In genomic region chr17:17994271-17994670, GRCh38 we compare ENCODE assay signal across 9 cellular contexts. TPM values are rescaled to one million over a fixed set of nuclear protein-coding genes. Genes with fewer than 3 reads are reported as not detected.
DNase-seq lines count a peak whose midpoint lies in the region; ATAC-seq, FAIRE-seq and TF ChIP-seq lines count a peak whose summit lies in the region.
"Had no signal": no experiment of that assay in that cellular context is flagged by ENCODE, and none has a peak within 500 bp of the region (broad histone marks: within the 10 kb centered on the region; RNA-seq: fewer than 3 reads in every experiment).

No MANE protein-coding gene starts in this region.

- peaks cover 4% of the 10 kb centered on the region; the same call in 1 of the 2 replicates for H3K4me1 ChIP-seq in BE2C
- H3K4me1 ChIP-seq: body of pancreas had no signal

- no peak for FAIRE-seq in GM12891 (lab: Jason Lieb, UNC)

- DNase-seq in BE2C (peak; percentile 64), left kidney (ENCODE audit: low read depth, low spot score) (peak; percentile 81), GM12891 (ENCODE audit: insufficient read length, low spot score) (no peak)
- peak; percentile 28 for DNase-seq in Jurkat, Clone E6-1 (ENCODE audit: low read depth, low spot score)
- peak; percentile 32 for DNase-seq in activated naive CD8-positive, alpha-beta T cell treated with anti-CD3 and anti-CD28 coated beads for 36 hours

- H3K4me3 Mint-ChIP-seq in activated naive CD8-positive, alpha-beta T cell treated with anti-CD3 and anti-CD28 coated beads for 36 hours = no peak overlapping the region

- no peaks in the 10 kb centered on the region for H3K36me3 Mint-ChIP-seq in activated naive CD8-positive, alpha-beta T cell treated with anti-CD3 and anti-CD28 coated beads for 36 hours

- TF ChIP-seq POLR2A in GM12891 (IDR thresholded peaks at IDR 0.05; ENCODE audit: low read depth, low read length) (no peak), GM18505 (IDR thresholded peaks at IDR 0.05; ENCODE audit: borderline replicate concordance, extremely low read depth, insufficient read depth, insufficient read length) (no peak)

- TF ChIP-seq CTCF in BE2C (IDR thresholded peaks at IDR 0.05; ENCODE audit: low read depth, low read length) = peak; percentile 49

- H3K27ac Mint-ChIP-seq in activated naive CD8-positive, alpha-beta T cell treated with anti-CD3 and anti-CD28 coated beads for 36 hours = no peak overlapping the region

- no peaks in the 10 kb centered on the region for H3K4me1 Mint-ChIP-seq in activated naive CD8-positive, alpha-beta T cell treated with anti-CD3 and anti-CD28 coated beads for 36 hours

- no peaks in the 10 kb centered on the region for H3K27me3 ChIP-seq in BE2C
- H3K27me3 ChIP-seq: body of pancreas had no signal

- H3K9me3 ChIP-seq in BE2C = no peaks in the 10 kb centered on the region
- H3K9me3 ChIP-seq: body of pancreas had no signal

- H3K4me3 ChIP-seq in BE2C (ENCODE audit: low read depth, low read length) = no peak overlapping the region
- no peak overlapping the region for H3K4me3 ChIP-seq in Jurkat, Clone E6-1 (ENCODE audit: low read length)
- H3K4me3 ChIP-seq: body of pancreas had no signal

- H3K27me3 Mint-ChIP-seq in activated naive CD8-positive, alpha-beta T cell treated with anti-CD3 and anti-CD28 coated beads for 36 hours = no peaks in the 10 kb centered on the region

- ATAC-seq in GM18505 (IDR thresholded peaks at IDR 0.05; ENCODE audit: unreplicated experiment) (no peak), GM21381 (IDR thresholded peaks at IDR 0.05; ENCODE audit: unreplicated experiment) (no peak), GM21825 (IDR thresholded peaks at IDR 0.05; ENCODE audit: unreplicated experiment) (no peak)
- ATAC-seq: body of pancreas had no signal

- H3K36me3 ChIP-seq in BE2C = no peaks in the 10 kb centered on the region

- H3K9me3 Mint-ChIP-seq in activated naive CD8-positive, alpha-beta T cell treated with anti-CD3 and anti-CD28 coated beads for 36 hours = no peaks in the 10 kb centered on the region

TF ChIP-seq in GM12891, 5 proteins besides CTCF, POLR2A, EP300 and RAD21:
- TF ChIP-seq SPI1 (IDR thresholded peaks at IDR 0.05; ENCODE audit: low read depth, low read length) (no peak), PAX5 (IDR thresholded peaks at IDR 0.05; ENCODE audit: insufficient read depth, low read length, severe bottlenecking) (no peak), POLR2AphosphoS5 (IDR thresholded peaks at IDR 0.05; ENCODE audit: low read depth, low read length) (no peak), TAF1 (IDR thresholded peaks at IDR 0.05; ENCODE audit: low read depth, low read length) (no peak), POU2F2 (IDR thresholded peaks at IDR 0.05; ENCODE audit: low read depth, low read length) (no peak)

RNA-seq across cellular contexts. Expression of gene DRC3, which starts 21.6 kb away (rescaled TPM):
- 7.0 TPM for polyA plus RNA-seq in BE2C (2012; ENCODE audit: insufficient read depth, insufficient read length, low read depth)
- polyA plus RNA-seq in Jurkat, Clone E6-1 (2012; ENCODE audit: insufficient read depth, insufficient read length) = 3.4 TPM
- under 1 TPM; 0.18 to 0.52 TPM for total RNA-seq in activated naive CD8-positive, alpha-beta T cell treated with anti-CD3 and anti-CD28 coated beads for 36 hours
- polyA plus RNA-seq in GM12891 (2012; ENCODE audit: low read depth, missing spikeins) = 0.62 TPM

RNA-seq across cellular contexts. Expression of gene TOM1L2, which starts 22.1 kb away (rescaled TPM):
- 15.8 TPM for polyA plus RNA-seq in BE2C (2012; ENCODE audit: insufficient read depth, insufficient read length, low read depth)
- polyA plus RNA-seq in Jurkat, Clone E6-1 (2012; ENCODE audit: insufficient read depth, insufficient read length) = 9.6 TPM
- total RNA-seq in activated naive CD8-positive, alpha-beta T cell treated with anti-CD3 and anti-CD28 coated beads for 36 hours = 1 to 10 TPM; 8.5 to 9.0 TPM
- 7.3 TPM for polyA plus RNA-seq in GM12891 (2012; ENCODE audit: low read depth, missing spikeins)

RNA-seq across cellular contexts. Expression of gene ATPAF2, which starts 44.7 kb away (rescaled TPM):
- polyA plus RNA-seq in BE2C (2012; ENCODE audit: insufficient read depth, insufficient read length, low read depth) = 19.6 TPM
- 31.6 TPM for polyA plus RNA-seq in Jurkat, Clone E6-1 (2012; ENCODE audit: insufficient read depth, insufficient read length)
- 10 to 100 TPM; 31.0 to 33.3 TPM for total RNA-seq in activated naive CD8-positive, alpha-beta T cell treated with anti-CD3 and anti-CD28 coated beads for 36 hours
- 18.9 TPM for polyA plus RNA-seq in GM12891 (2012; ENCODE audit: low read depth, missing spikeins)

RNA-seq across cellular contexts. Expression of gene GID4, which starts 44.9 kb away (rescaled TPM):
- 2.6 TPM for polyA plus RNA-seq in BE2C (2012; ENCODE audit: insufficient read depth, insufficient read length, low read depth)
- 20.9 TPM for polyA plus RNA-seq in Jurkat, Clone E6-1 (2012; ENCODE audit: insufficient read depth, insufficient read length)
- total RNA-seq in activated naive CD8-positive, alpha-beta T cell treated with anti-CD3 and anti-CD28 coated beads for 36 hours = 1 to 10 TPM; 7.2 to 7.7 TPM
- polyA plus RNA-seq in GM12891 (2012; ENCODE audit: low read depth, missing spikeins) = 2.7 TPM
